In the genomic region with DNA sequence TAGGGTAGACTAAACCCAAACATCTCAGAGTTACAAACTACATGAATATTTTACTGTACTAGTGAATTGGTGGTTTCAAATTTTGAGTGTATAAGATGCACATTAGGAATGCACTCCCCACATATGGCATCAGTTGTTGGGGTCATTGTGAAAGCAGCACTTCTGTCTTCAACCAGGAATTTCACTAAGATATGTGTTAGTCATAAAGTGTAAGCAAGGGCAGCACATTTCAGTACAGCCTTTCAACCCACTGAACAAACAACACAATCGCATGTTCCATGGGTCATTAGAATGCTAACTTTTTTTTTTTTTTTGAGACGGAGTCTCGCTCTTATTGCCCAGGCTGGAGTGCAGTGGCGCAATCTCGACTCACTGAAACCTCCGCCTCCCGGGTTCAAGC, we compare ENCODE assay signal across 34 cellular contexts.
"Had no signal": no experiment of that assay in that cellular context is flagged by ENCODE, and none has a peak within 500 bp of the region (broad histone marks: within the 10 kb centered on the region; RNA-seq: fewer than 3 reads in every experiment).

No MANE protein-coding gene starts in this region.

- DNase-seq: activated CD4-positive, alpha-beta memory T cell treated with anti-CD3 and anti-CD28 coated beads for 36 hours; activated CD4-positive, alpha-beta T cell treated with anti-CD3 and anti-CD28 coated beads for 36 hours; activated CD4-positive, alpha-beta T cell treated with anti-CD3 and anti-CD28 coated beads, Interleukin-2, amount 10 ng/mL, durations not matched to agents 24 days and 14 days; activated CD4-positive, CD25-positive, alpha-beta regulatory T cell; activated CD4-positive, CD25-positive, alpha-beta regulatory T cell treated with anti-CD3 and anti-CD28 coated beads, Interleukin-2, amount 50 U/mL, for 72 hours; activated CD8-positive, alpha-beta memory T cell treated with anti-CD3 and anti-CD28 coated beads, Interleukin-2, amount 10 ng/mL, durations not matched to agents 7 days and 5 days; activated CD8-positive, alpha-beta memory T cell treated with anti-CD3 and anti-CD28 coated beads, Interleukin-2, amount 50 U/mL, for 4 hours; activated CD8-positive, alpha-beta T cell treated with anti-CD3 and anti-CD28 coated beads, Interleukin-2, amount 10 ng/mL, durations not matched to agents 7 days and 5 days; activated effector memory CD4-positive, alpha-beta T cell treated with anti-CD3 and anti-CD28 coated beads, Interleukin-2, amount 50 U/mL, for 16 hours; activated naive CD4-positive, alpha-beta T cell treated with anti-CD3 and anti-CD28 coated beads for 36 hours; activated naive CD8-positive, alpha-beta T cell treated with anti-CD3 and anti-CD28 coated beads for 36 hours; activated naive CD8-positive, alpha-beta T cell treated with anti-CD3 and anti-CD28 coated beads, Interleukin-2, amount 50 U/mL, for 24 hours; activated T-cell treated with anti-CD3 and anti-CD28 coated beads, Interleukin-2, amount 50 U/mL, for 1 hour; activated T-cell treated with anti-CD3 and anti-CD28 coated beads, Interleukin-2, amount 50 U/mL, for 48 hours; effector CD4-positive, alpha-beta T cell; effector memory CD8-positive, alpha-beta T cell; erythroblast; foreskin keratinocyte; gastrocnemius medialis; glutamatergic neuron; heart left ventricle; T-helper 1 cell; T-helper 17 cell; T1000 had no signal

- H3K9me3 ChIP-seq: ascending aorta, esophagus muscularis mucosa, gastrocnemius medialis, heart left ventricle had no signal

- H3K4me3 Mint-ChIP-seq: activated CD4-positive, alpha-beta memory T cell treated with anti-CD3 and anti-CD28 coated beads for 36 hours; activated CD4-positive, alpha-beta T cell treated with anti-CD3 and anti-CD28 coated beads for 36 hours; activated CD4-positive, alpha-beta T cell treated with anti-CD3 and anti-CD28 coated beads, Interleukin-2, amount 10 ng/mL, durations not matched to agents 24 days and 14 days; activated CD8-positive, alpha-beta memory T cell treated with anti-CD3 and anti-CD28 coated beads, Interleukin-2, amount 10 ng/mL, durations not matched to agents 7 days and 5 days; activated CD8-positive, alpha-beta T cell treated with anti-CD3 and anti-CD28 coated beads, Interleukin-2, amount 10 ng/mL, durations not matched to agents 7 days and 5 days; activated naive CD4-positive, alpha-beta T cell treated with anti-CD3 and anti-CD28 coated beads for 36 hours; activated naive CD4-positive, alpha-beta T cell treated with anti-CD3 and anti-CD28 coated beads, Interleukin-2, amount 50 U/mL, for 24 hours; activated naive CD8-positive, alpha-beta T cell treated with anti-CD3 and anti-CD28 coated beads for 36 hours; activated naive CD8-positive, alpha-beta T cell treated with anti-CD3 and anti-CD28 coated beads, Interleukin-2, amount 50 U/mL, for 24 hours; activated T-helper 1 cell treated with anti-CD3 and anti-CD28 coated beads, Interleukin-12 subunit alpha, Interleukin-12 subunit beta, Interleukin-2, Interleukin-4 antibody, amounts not matched to agents 30 ng/mL and 10 ng/mL and 1 ng/mL, durations not matched to agents 14 hours and 24 hours and 36 hours; brain; central memory CD8-positive, alpha-beta T cell; dendritic cell treated with granulocyte-macrophage colony-stimulating factor and Interleukin-4, amounts not matched to agents 40 ng/mL and 50 ng/mL, for 4 days; effector memory CD8-positive, alpha-beta T cell; T-helper 17 cell; T-helper 2 cell treated with Interferon-gamma antibody and Interleukin-4, amounts not matched to agents 5 μg/mL and 100 μg/mL, for 36 hours had no signal

- H3K27ac ChIP-seq: ascending aorta, coronary artery, esophagus muscularis mucosa, foreskin keratinocyte, gastrocnemius medialis, heart left ventricle had no signal

- H3K27ac Mint-ChIP-seq: activated CD4-positive, alpha-beta memory T cell treated with anti-CD3 and anti-CD28 coated beads for 36 hours; activated CD4-positive, alpha-beta T cell treated with anti-CD3 and anti-CD28 coated beads for 36 hours; activated CD4-positive, alpha-beta T cell treated with anti-CD3 and anti-CD28 coated beads, Interleukin-2, amount 10 ng/mL, durations not matched to agents 24 days and 14 days; activated CD8-positive, alpha-beta memory T cell treated with anti-CD3 and anti-CD28 coated beads, Interleukin-2, amount 10 ng/mL, durations not matched to agents 7 days and 5 days; activated CD8-positive, alpha-beta T cell treated with anti-CD3 and anti-CD28 coated beads, Interleukin-2, amount 10 ng/mL, durations not matched to agents 7 days and 5 days; activated naive CD4-positive, alpha-beta T cell treated with anti-CD3 and anti-CD28 coated beads for 36 hours; activated naive CD4-positive, alpha-beta T cell treated with anti-CD3 and anti-CD28 coated beads, Interleukin-2, amount 50 U/mL, for 24 hours; activated naive CD8-positive, alpha-beta T cell treated with anti-CD3 and anti-CD28 coated beads for 36 hours; activated naive CD8-positive, alpha-beta T cell treated with anti-CD3 and anti-CD28 coated beads, Interleukin-2, amount 50 U/mL, for 24 hours; activated T-helper 1 cell treated with anti-CD3 and anti-CD28 coated beads, Interleukin-12 subunit alpha, Interleukin-12 subunit beta, Interleukin-2, Interleukin-4 antibody, amounts not matched to agents 30 ng/mL and 10 ng/mL and 1 ng/mL, durations not matched to agents 14 hours and 24 hours and 36 hours; activated T-helper 2 cell treated with anti-CD3 and anti-CD28 coated beads, Interferon-gamma antibody, Interleukin-2, Interleukin-4, amounts not matched to agents 10 μg/mL and 5 μg/mL and 100 μg/mL, durations not matched to agents 14 hours and 24 hours and 36 hours; brain; dendritic cell treated with granulocyte-macrophage colony-stimulating factor and Interleukin-4, amounts not matched to agents 40 ng/mL and 50 ng/mL, for 4 days; effector memory CD8-positive, alpha-beta T cell; T-helper 17 cell; T-helper 2 cell treated with Interferon-gamma antibody and Interleukin-4, amounts not matched to agents 5 μg/mL and 100 μg/mL, for 36 hours had no signal

- H3K27me3 ChIP-seq: ascending aorta, esophagus muscularis mucosa, foreskin keratinocyte, gastrocnemius medialis, heart left ventricle had no signal

- H3K4me3 ChIP-seq: ascending aorta, coronary artery, esophagus muscularis mucosa, gastrocnemius medialis, heart left ventricle had no signal

- H3K27me3 Mint-ChIP-seq: activated CD4-positive, alpha-beta memory T cell treated with anti-CD3 and anti-CD28 coated beads for 36 hours; activated CD4-positive, alpha-beta T cell treated with anti-CD3 and anti-CD28 coated beads for 36 hours; activated CD4-positive, alpha-beta T cell treated with anti-CD3 and anti-CD28 coated beads, Interleukin-2, amount 10 ng/mL, durations not matched to agents 24 days and 14 days; activated CD8-positive, alpha-beta memory T cell treated with anti-CD3 and anti-CD28 coated beads, Interleukin-2, amount 10 ng/mL, durations not matched to agents 7 days and 5 days; activated naive CD4-positive, alpha-beta T cell treated with anti-CD3 and anti-CD28 coated beads, Interleukin-2, amount 50 U/mL, for 24 hours; activated naive CD8-positive, alpha-beta T cell treated with anti-CD3 and anti-CD28 coated beads for 36 hours; activated naive CD8-positive, alpha-beta T cell treated with anti-CD3 and anti-CD28 coated beads, Interleukin-2, amount 50 U/mL, for 24 hours; brain; central memory CD8-positive, alpha-beta T cell; dendritic cell treated with granulocyte-macrophage colony-stimulating factor and Interleukin-4, amounts not matched to agents 40 ng/mL and 50 ng/mL, for 4 days; effector memory CD8-positive, alpha-beta T cell; T-helper 17 cell had no signal

- H3K36me3 ChIP-seq: ascending aorta, esophagus muscularis mucosa, gastrocnemius medialis, heart left ventricle had no signal

- H3K9me3 Mint-ChIP-seq: activated CD4-positive, alpha-beta T cell treated with anti-CD3 and anti-CD28 coated beads, Interleukin-2, amount 10 ng/mL, durations not matched to agents 24 days and 14 days; activated T-helper 1 cell treated with anti-CD3 and anti-CD28 coated beads, Interleukin-12 subunit alpha, Interleukin-12 subunit beta, Interleukin-2, Interleukin-4 antibody, amounts not matched to agents 30 ng/mL and 10 ng/mL and 1 ng/mL, durations not matched to agents 14 hours and 24 hours and 36 hours had no signal

- H3K4me1 Mint-ChIP-seq: activated CD4-positive, alpha-beta T cell treated with anti-CD3 and anti-CD28 coated beads for 36 hours; activated CD4-positive, alpha-beta T cell treated with anti-CD3 and anti-CD28 coated beads, Interleukin-2, amount 10 ng/mL, durations not matched to agents 24 days and 14 days; activated CD8-positive, alpha-beta memory T cell treated with anti-CD3 and anti-CD28 coated beads, Interleukin-2, amount 10 ng/mL, durations not matched to agents 7 days and 5 days; activated naive CD4-positive, alpha-beta T cell treated with anti-CD3 and anti-CD28 coated beads, Interleukin-2, amount 50 U/mL, for 24 hours; activated naive CD8-positive, alpha-beta T cell treated with anti-CD3 and anti-CD28 coated beads for 36 hours; activated naive CD8-positive, alpha-beta T cell treated with anti-CD3 and anti-CD28 coated beads, Interleukin-2, amount 50 U/mL, for 24 hours; brain; central memory CD8-positive, alpha-beta T cell; T-helper 17 cell had no signal

- H3K36me3 Mint-ChIP-seq: activated CD4-positive, alpha-beta memory T cell treated with anti-CD3 and anti-CD28 coated beads for 36 hours; activated CD8-positive, alpha-beta memory T cell treated with anti-CD3 and anti-CD28 coated beads, Interleukin-2, amount 10 ng/mL, durations not matched to agents 7 days and 5 days; activated naive CD4-positive, alpha-beta T cell treated with anti-CD3 and anti-CD28 coated beads, Interleukin-2, amount 50 U/mL, for 24 hours; activated naive CD8-positive, alpha-beta T cell treated with anti-CD3 and anti-CD28 coated beads for 36 hours; brain had no signal

- ATAC-seq: activated CD4-positive, alpha-beta T cell treated with anti-CD3 and anti-CD28 coated beads for 36 hours; activated CD8-positive, alpha-beta memory T cell treated with anti-CD3 and anti-CD28 coated beads, Interleukin-2, amount 10 ng/mL, durations not matched to agents 7 days and 5 days; activated CD8-positive, alpha-beta T cell treated with anti-CD3 and anti-CD28 coated beads, Interleukin-2, amount 10 ng/mL, durations not matched to agents 7 days and 5 days; activated naive CD8-positive, alpha-beta T cell treated with anti-CD3 and anti-CD28 coated beads, Interleukin-2, amount 50 U/mL, for 24 hours; effector memory CD8-positive, alpha-beta T cell; foreskin keratinocyte; gastrocnemius medialis; heart left ventricle; T-helper 17 cell had no signal

- H3K4me1 ChIP-seq: ascending aorta, esophagus muscularis mucosa, foreskin keratinocyte, gastrocnemius medialis, heart left ventricle had no signal
